In the genomic region with DNA sequence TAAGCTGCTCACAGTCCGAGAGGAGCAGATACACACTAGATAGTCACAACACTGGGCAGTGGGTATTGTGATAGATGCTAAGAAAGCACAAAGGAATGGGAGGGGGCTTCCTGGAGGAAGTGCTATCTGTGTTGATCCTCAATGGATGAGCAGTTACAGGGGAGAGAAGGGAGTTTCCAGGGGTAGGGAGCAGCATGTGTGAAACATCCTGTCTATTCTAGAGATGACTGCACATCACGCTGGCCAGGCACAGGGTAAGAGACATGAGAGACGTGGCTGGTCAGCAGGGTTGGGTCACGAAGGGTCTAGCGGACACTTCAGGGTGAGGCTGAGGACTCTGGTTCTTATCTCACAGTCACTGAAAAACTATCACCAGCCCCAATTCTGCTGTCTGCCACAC, we compare ENCODE assay signal across 1 cellular context.
TF ChIP-seq lines count a peak whose summit lies in the region.

No MANE protein-coding gene starts in this region.

TF ChIP-seq in GM23338, 12 proteins besides CTCF, POLR2A, EP300 and RAD21 (continued from another document):
- TF ChIP-seq, protein P1, sequence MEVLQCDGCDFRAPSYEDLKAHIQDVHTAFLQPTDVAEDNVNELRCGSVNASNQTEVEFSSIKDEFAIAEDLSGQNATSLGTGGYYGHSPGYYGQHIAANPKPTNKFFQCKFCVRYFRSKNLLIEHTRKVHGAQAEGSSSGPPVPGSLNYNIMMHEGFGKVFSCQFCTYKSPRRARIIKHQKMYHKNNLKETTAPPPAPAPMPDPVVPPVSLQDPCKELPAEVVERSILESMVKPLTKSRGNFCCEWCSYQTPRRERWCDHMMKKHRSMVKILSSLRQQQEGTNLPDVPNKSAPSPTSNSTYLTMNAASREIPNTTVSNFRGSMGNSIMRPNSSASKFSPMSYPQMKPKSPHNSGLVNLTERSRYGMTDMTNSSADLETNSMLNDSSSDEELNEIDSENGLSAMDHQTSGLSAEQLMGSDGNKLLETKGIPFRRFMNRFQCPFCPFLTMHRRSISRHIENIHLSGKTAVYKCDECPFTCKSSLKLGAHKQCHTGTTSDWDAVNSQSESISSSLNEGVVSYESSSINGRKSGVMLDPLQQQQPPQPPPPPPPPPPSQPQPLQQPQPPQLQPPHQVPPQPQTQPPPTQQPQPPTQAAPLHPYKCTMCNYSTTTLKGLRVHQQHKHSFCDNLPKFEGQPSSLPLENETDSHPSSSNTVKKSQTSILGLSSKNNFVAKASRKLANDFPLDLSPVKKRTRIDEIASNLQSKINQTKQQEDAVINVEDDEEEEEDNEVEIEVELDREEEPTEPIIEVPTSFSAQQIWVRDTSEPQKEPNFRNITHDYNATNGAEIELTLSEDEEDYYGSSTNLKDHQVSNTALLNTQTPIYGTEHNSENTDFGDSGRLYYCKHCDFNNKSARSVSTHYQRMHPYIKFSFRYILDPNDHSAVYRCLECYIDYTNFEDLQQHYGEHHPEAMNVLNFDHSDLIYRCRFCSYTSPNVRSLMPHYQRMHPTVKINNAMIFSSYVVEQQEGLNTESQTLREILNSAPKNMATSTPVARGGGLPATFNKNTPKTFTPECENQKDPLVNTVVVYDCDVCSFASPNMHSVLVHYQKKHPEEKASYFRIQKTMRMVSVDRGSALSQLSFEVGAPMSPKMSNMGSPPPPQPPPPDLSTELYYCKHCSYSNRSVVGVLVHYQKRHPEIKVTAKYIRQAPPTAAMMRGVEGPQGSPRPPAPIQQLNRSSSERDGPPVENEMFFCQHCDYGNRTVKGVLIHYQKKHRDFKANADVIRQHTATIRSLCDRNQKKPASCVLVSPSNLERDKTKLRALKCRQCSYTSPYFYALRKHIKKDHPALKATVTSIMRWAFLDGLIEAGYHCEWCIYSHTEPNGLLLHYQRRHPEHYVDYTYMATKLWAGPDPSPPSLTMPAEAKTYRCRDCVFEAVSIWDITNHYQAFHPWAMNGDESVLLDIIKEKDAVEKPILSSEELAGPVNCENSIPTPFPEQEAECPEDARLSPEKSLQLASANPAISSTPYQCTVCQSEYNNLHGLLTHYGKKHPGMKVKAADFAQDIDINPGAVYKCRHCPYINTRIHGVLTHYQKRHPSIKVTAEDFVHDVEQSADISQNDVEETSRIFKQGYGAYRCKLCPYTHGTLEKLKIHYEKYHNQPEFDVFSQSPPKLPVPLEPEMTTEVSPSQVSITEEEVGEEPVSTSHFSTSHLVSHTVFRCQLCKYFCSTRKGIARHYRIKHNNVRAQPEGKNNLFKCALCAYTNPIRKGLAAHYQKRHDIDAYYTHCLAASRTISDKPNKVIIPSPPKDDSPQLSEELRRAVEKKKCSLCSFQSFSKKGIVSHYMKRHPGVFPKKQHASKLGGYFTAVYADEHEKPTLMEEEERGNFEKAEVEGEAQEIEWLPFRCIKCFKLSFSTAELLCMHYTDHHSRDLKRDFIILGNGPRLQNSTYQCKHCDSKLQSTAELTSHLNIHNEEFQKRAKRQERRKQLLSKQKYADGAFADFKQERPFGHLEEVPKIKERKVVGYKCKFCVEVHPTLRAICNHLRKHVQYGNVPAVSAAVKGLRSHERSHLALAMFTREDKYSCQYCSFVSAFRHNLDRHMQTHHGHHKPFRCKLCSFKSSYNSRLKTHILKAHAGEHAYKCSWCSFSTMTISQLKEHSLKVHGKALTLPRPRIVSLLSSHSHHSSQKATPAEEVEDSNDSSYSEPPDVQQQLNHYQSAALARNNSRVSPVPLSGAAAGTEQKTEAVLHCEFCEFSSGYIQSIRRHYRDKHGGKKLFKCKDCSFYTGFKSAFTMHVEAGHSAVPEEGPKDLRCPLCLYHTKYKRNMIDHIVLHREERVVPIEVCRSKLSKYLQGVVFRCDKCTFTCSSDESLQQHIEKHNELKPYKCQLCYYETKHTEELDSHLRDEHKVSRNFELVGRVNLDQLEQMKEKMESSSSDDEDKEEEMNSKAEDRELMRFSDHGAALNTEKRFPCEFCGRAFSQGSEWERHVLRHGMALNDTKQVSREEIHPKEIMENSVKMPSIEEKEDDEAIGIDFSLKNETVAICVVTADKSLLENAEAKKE (CRISPR knock-in tag; IDR thresholded peaks at IDR 0.05), result no peak
- TF ChIP-seq CREB1 (CRISPR knock-in tag; IDR thresholded peaks at IDR 0.05; ENCODE audit: low read depth) (no peak), EZH2 (IDR thresholded peaks at IDR 0.05; ENCODE audit: low read depth, unreplicated experiment) (no peak), STAT1 (IDR thresholded peaks at IDR 0.05; ENCODE audit: unreplicated experiment) (no peak)
TF ChIP-seq in GM23338: peak in this region for 0.
